In the genomic region with DNA sequence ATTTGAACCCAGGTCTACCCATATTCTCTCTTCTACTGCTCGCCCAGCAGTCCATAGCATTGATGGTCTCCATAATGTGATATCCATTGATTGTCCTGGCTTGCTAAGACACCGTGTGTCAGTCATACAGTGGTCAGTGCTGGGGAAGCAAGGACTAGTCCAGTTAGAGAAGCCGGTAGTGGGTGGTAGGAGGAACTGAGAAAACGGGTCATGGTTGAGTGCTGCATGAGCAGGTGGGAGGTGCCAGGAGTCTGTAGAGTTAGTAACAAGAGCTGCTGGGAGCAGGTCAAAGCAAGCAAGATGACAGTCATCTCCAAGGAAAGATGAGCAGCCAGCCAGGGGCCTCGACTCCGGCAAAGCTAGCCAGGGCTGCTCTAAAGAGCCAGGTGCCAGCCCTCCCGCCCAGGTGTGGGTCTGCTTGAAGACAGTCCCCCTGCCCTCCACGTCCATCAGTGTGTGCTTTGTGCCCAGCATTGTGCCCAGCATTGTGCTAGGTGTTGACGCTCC, we compare ENCODE assay signal across 8 cellular contexts. TPM values are rescaled to one million over a fixed set of nuclear protein-coding genes. Genes with fewer than 3 reads are reported as not detected.
DNase-seq lines count a peak whose midpoint lies in the region; ATAC-seq and TF ChIP-seq lines count a peak whose summit lies in the region.
"Had no signal": no experiment of that assay in that cellular context is flagged by ENCODE, and none has a peak within 500 bp of the region (broad histone marks: within the 10 kb centered on the region; RNA-seq: fewer than 3 reads in every experiment).

No MANE protein-coding gene starts in this region.

- H3K27me3 Mint-ChIP-seq in brain, result peaks cover 8% of the 10 kb centered on the region
- H3K27me3 Mint-ChIP-seq in stimulated activated naive B cell treated with anti-CD40 and anti-IgM and Interleukin-4, amounts not matched to agents 10 μg/mL and 1 μg/mL and 100 μg/mL, for 72 hours, result no peaks in the 10 kb centered on the region

- peaks cover 42% of the 10 kb centered on the region for H3K4me1 Mint-ChIP-seq in brain
- peaks cover 48 to 85% of the 10 kb centered on the region in 2 donors for H3K4me1 Mint-ChIP-seq in stimulated activated naive B cell treated with anti-CD40 and anti-IgM and Interleukin-4, amounts not matched to agents 10 μg/mL and 1 μg/mL and 100 μg/mL, for 72 hours

- DNase-seq in HT-29 (ENCODE audit: low spot score) (peak; percentile 65), cerebellar nuclear complex (lab: John Stamatoyannopoulos, UW) (no peak)
- DNase-seq in stimulated activated naive B cell treated with anti-CD40 and anti-IgM and Interleukin-4, amounts not matched to agents 10 μg/mL and 1 μg/mL and 100 μg/mL, for 72 hours, result peak; percentile 86
- no peak for DNase-seq in stimulated activated CD4-positive, alpha-beta T cell treated with anti-CD3 and anti-CD28 coated beads, Interleukin-4, amount 100 ng/mL, for 24 hours
- DNase-seq: left cardiac atrium had no signal

- ATAC-seq in GM18502 (IDR thresholded peaks at IDR 0.05; ENCODE audit: poor library complexity, unreplicated experiment) (peak; percentile 65), GM21423 (IDR thresholded peaks at IDR 0.05; ENCODE audit: unreplicated experiment) (peak; percentile 51)
- ATAC-seq in stimulated activated naive B cell treated with anti-CD40 and anti-IgM and Interleukin-4, amounts not matched to agents 10 μg/mL and 1 μg/mL and 100 μg/mL, for 72 hours (replicated peaks), result peak; percentile 78 to 82

- peaks cover 0 to 18% (median 0%) of the 10 kb centered on the region in 5 experiments for H3K9me3 Mint-ChIP-seq in brain
- H3K9me3 Mint-ChIP-seq in stimulated activated naive B cell treated with anti-CD40 and anti-IgM and Interleukin-4, amounts not matched to agents 10 μg/mL and 1 μg/mL and 100 μg/mL, for 72 hours, result no peaks in the 10 kb centered on the region

- no peak overlapping the region for H3K4me3 Mint-ChIP-seq in brain
- H3K4me3 Mint-ChIP-seq in stimulated activated naive B cell treated with anti-CD40 and anti-IgM and Interleukin-4, amounts not matched to agents 10 μg/mL and 1 μg/mL and 100 μg/mL, for 72 hours, result peak overlapping the region; percentile 74 to 82

- H3K27ac Mint-ChIP-seq in brain, result peak overlapping the region in 3 of 5 experiments; percentile 45 to 87 (median 83)
- peak overlapping the region; percentile 99 for H3K27ac Mint-ChIP-seq in stimulated activated naive B cell treated with anti-CD40 and anti-IgM and Interleukin-4, amounts not matched to agents 10 μg/mL and 1 μg/mL and 100 μg/mL, for 72 hours

- no peaks in the 10 kb centered on the region for H3K36me3 Mint-ChIP-seq in brain
- H3K36me3 Mint-ChIP-seq in stimulated activated naive B cell treated with anti-CD40 and anti-IgM and Interleukin-4, amounts not matched to agents 10 μg/mL and 1 μg/mL and 100 μg/mL, for 72 hours, result no peaks in the 10 kb centered on the region

- TF ChIP-seq CTCF in brain (conservative IDR thresholded peaks at IDR 0.05), result no peak

RNA-seq across cellular contexts. Expression of a gene that starts 29.5 kb away (rescaled TPM):
- total RNA-seq in HT-29 (2014; rRNA removed; shearing (Covaris generic)), result 39.4 and 47.6 TPM in 2 replicates
- 20.7 TPM for polyA plus RNA-seq in brain (ENCODE audit: insufficient read depth, low read depth, low replicate concordance)

Comparison
In these comparisons a context has a peak if more than half of its experiments do, and no peak if none do; other contexts are left out.
1. DNase-seq: peak in HT-29 (single experiment) and stimulated activated naive B cell treated with anti-CD40 and anti-IgM and Interleukin-4, amounts not matched to agents 10 μg/mL and 1 μg/mL and 100 μg/mL, for 72 hours (single experiment); none in cerebellar nuclear complex (0 of 2) and stimulated activated CD4-positive, alpha-beta T cell treated with anti-CD3 and anti-CD28 coated beads, Interleukin-4, amount 100 ng/mL, for 24 hours (single experiment).
2. H3K4me3 Mint-ChIP-seq: peak in stimulated activated naive B cell treated with anti-CD40 and anti-IgM and Interleukin-4, amounts not matched to agents 10 μg/mL and 1 μg/mL and 100 μg/mL, for 72 hours (2 of 2); none in brain (0 of 5).
3. Peak in every context shown above with its lines, with median percentiles within 50 percentile points of each other: ATAC-seq.